10 cellular contexts compared by ENCODE assay signal in genomic region chr3:4571690-4572334, GRCh38.
A peak's percentile ranks its signal among the peaks of the same experiment; 100 is the strongest.
DNase-seq lines count a peak whose midpoint lies in the region; ATAC-seq and TF ChIP-seq lines count a peak whose summit lies in the region.
"Had no signal": no experiment of that assay in that cellular context is flagged by ENCODE, and none has a peak within 500 bp of the region (broad histone marks: within the 10 kb centered on the region; RNA-seq: fewer than 3 reads in every experiment).

No MANE protein-coding gene starts in this region.

- H3K4me1 Mint-ChIP-seq in stimulated activated effector memory CD8-positive, alpha-beta T cell treated with anti-CD3 and anti-CD28 coated beads, Interleukin-12 subunit alpha, Interleukin-12 subunit beta, amount 100 ng/mL, for 72 hours = peaks cover 38% of the 10 kb centered on the region

- no peak overlapping the region for H3K27ac ChIP-seq in dorsolateral prefrontal cortex

- intact Hi-C loops in dorsolateral prefrontal cortex (cut with DNase I) = no loop called here

- ATAC-seq in stimulated activated effector memory CD8-positive, alpha-beta T cell treated with anti-CD3 and anti-CD28 coated beads, Interleukin-12 subunit alpha, Interleukin-12 subunit beta, amount 100 ng/mL, for 72 hours = peak; percentile 67
- ATAC-seq in HG03108 (IDR thresholded peaks at IDR 0.05; ENCODE audit: unreplicated experiment) = no peak
- ATAC-seq: Right ventricle myocardium inferior had no signal

- no peaks in the 10 kb centered on the region for H3K36me3 Mint-ChIP-seq in stimulated activated effector memory CD8-positive, alpha-beta T cell treated with anti-CD3 and anti-CD28 coated beads, Interleukin-12 subunit alpha, Interleukin-12 subunit beta, amount 100 ng/mL, for 72 hours

- no peak overlapping the region for H3K4me3 ChIP-seq in Jurkat, Clone E6-1 (ENCODE audit: low read length)
- H3K4me3 ChIP-seq in cardiac fibroblast (replicated peaks in 1 of 2; ENCODE audit: low read depth in 2 of 2, low read length in 2 of 2) (no peak overlapping the region), dorsolateral prefrontal cortex (no peak overlapping the region)

- H3K9me3 Mint-ChIP-seq in stimulated activated effector memory CD8-positive, alpha-beta T cell treated with anti-CD3 and anti-CD28 coated beads, Interleukin-12 subunit alpha, Interleukin-12 subunit beta, amount 100 ng/mL, for 72 hours = no peaks in the 10 kb centered on the region
- H3K9me3 Mint-ChIP-seq: activated T-cell treated with anti-CD3 and anti-CD28 coated beads, Interleukin-2, amount 50 U/mL, for 24 hours had no signal

- peak; percentile 24 for DNase-seq in NCI-H82 (lab: John Stamatoyannopoulos, UW)
- no peak for DNase-seq in NCI-H82 treated with DMSO at 0.1 percent for 48 hours (lab: John Stamatoyannopoulos, UW; ENCODE audit: unreplicated experiment)
- DNase-seq in Jurkat, Clone E6-1 (ENCODE audit: low read depth, low spot score) = peak; percentile 18
- DNase-seq in cardiac fibroblast (ENCODE audit: low read depth in 2 of 2) = peak in 1 of 2 donors; percentile 32
- DNase-seq in stimulated activated effector memory CD8-positive, alpha-beta T cell treated with anti-CD3 and anti-CD28 coated beads, Interleukin-12 subunit alpha, Interleukin-12 subunit beta, amount 100 ng/mL, for 72 hours (ENCODE audit: low spot score in 2 of 2) = no peak
- no peak for DNase-seq in dorsolateral prefrontal cortex
- no peak for DNase-seq in amniotic stem cell (lab: John Stamatoyannopoulos, UW)
- DNase-seq: activated T-cell treated with anti-CD3 and anti-CD28 coated beads, Interleukin-2, amount 50 U/mL, for 24 hours had no signal

- H3K27ac Mint-ChIP-seq in stimulated activated effector memory CD8-positive, alpha-beta T cell treated with anti-CD3 and anti-CD28 coated beads, Interleukin-12 subunit alpha, Interleukin-12 subunit beta, amount 100 ng/mL, for 72 hours = no peak overlapping the region
- H3K27ac Mint-ChIP-seq: activated T-cell treated with anti-CD3 and anti-CD28 coated beads, Interleukin-2, amount 50 U/mL, for 24 hours had no signal

- TF ChIP-seq CTCF in cardiac fibroblast (IDR thresholded peaks at IDR 0.05; ENCODE audit: low read depth, low read length) (peak; percentile 11), dorsolateral prefrontal cortex (IDR thresholded peaks at IDR 0.05 in 54 of 56, conservative IDR thresholded peaks at IDR 0.05 in 2 of 56; ENCODE audit: low read depth in 1 of 56, partially characterized antibody in 56 of 56) (no peak)

- H3K4me3 Mint-ChIP-seq in stimulated activated effector memory CD8-positive, alpha-beta T cell treated with anti-CD3 and anti-CD28 coated beads, Interleukin-12 subunit alpha, Interleukin-12 subunit beta, amount 100 ng/mL, for 72 hours = no peak overlapping the region
- H3K4me3 Mint-ChIP-seq: activated T-cell treated with anti-CD3 and anti-CD28 coated beads, Interleukin-2, amount 50 U/mL, for 24 hours had no signal

- H3K27me3 ChIP-seq in dorsolateral prefrontal cortex = no peaks in the 10 kb centered on the region

Comparison
In these comparisons a context has a peak if more than half of its experiments do, and no peak if none do; other contexts are left out.
1. DNase-seq: peak in NCI-H82 (single experiment) and Jurkat, Clone E6-1 (single experiment); none in NCI-H82 treated with DMSO at 0.1 percent for 48 hours (single experiment), stimulated activated effector memory CD8-positive, alpha-beta T cell treated with anti-CD3 and anti-CD28 coated beads, Interleukin-12 subunit alpha, Interleukin-12 subunit beta, amount 100 ng/mL, for 72 hours (0 of 2), dorsolateral prefrontal cortex (0 of 10) and amniotic stem cell (single experiment).